ENCODE assay signal across 8 cellular contexts in genomic region chr10:47261121-47261520, GRCh38. TPM values are rescaled to one million over a fixed set of nuclear protein-coding genes. Genes with fewer than 3 reads are reported as not detected.
A peak's percentile ranks its signal among the peaks of the same experiment; 100 is the strongest.
DNase-seq lines count a peak whose midpoint lies in the region; ATAC-seq and TF ChIP-seq lines count a peak whose summit lies in the region.

No MANE protein-coding gene starts in this region.

- peaks cover 19 to 32% of the 10 kb centered on the region in 2 donors for H3K9me3 Mint-ChIP-seq in activated naive CD4-positive, alpha-beta T cell treated with anti-CD3 and anti-CD28 coated beads, Interleukin-2, amount 50 U/mL, for 72 hours
- peaks cover 0 to 6% (median 0%) of the 10 kb centered on the region in 6 donors for H3K9me3 Mint-ChIP-seq in immature natural killer cell

- no peaks in the 10 kb centered on the region for H4K20me1 ChIP-seq in DND-41 (ENCODE audit: insufficient read depth, low read length)

- peaks cover 32 to 55% of the 10 kb centered on the region in 2 donors for H3K36me3 Mint-ChIP-seq in activated naive CD4-positive, alpha-beta T cell treated with anti-CD3 and anti-CD28 coated beads, Interleukin-2, amount 50 U/mL, for 72 hours
- H3K36me3 Mint-ChIP-seq in immature natural killer cell: no peaks in the 10 kb centered on the region

- H3K4me1 Mint-ChIP-seq in immature natural killer cell: peaks cover 24 to 34% of the 10 kb centered on the region in 2 donors

- H3K27ac ChIP-seq in DND-41 (ENCODE audit: low read length) (peak overlapping the region; percentile 84), left lung (no peak overlapping the region)

- peaks cover 0 to 3% (median 0%) of the 10 kb centered on the region in 3 donors for H3K27me3 Mint-ChIP-seq in immature natural killer cell (ENCODE audit: low read depth in 3 of 3)

- no peak overlapping the region for H3K4me3 Mint-ChIP-seq in immature natural killer cell

- H3K27me3 ChIP-seq in DND-41 (ENCODE audit: insufficient read depth, low read length, poor library complexity) (no peaks in the 10 kb centered on the region), left lung (no peaks in the 10 kb centered on the region)

- no peaks in the 10 kb centered on the region for H3K9me3 ChIP-seq in DND-41 (ENCODE audit: insufficient read depth, low read length, severe bottlenecking)
- no peaks in the 10 kb centered on the region for H3K9me3 ChIP-seq in left lung

- intact Hi-C loops in left lung (cut with DNase I): no loop called here

- H3K36me3 ChIP-seq in DND-41 (ENCODE audit: insufficient read depth, low read length) (no peaks in the 10 kb centered on the region), left lung (no peaks in the 10 kb centered on the region)

- H3K4me1 ChIP-seq in DND-41 (ENCODE audit: insufficient read depth, low read length): peaks cover 71% of the 10 kb centered on the region
- peaks cover 0 to 36% of the 10 kb centered on the region in 2 donors for H3K4me1 ChIP-seq in left lung

- DNase-seq in DND-41 (peak; percentile 71), NCI-H1105 treated with DMSO at 0.1 percent for 48 hours (lab: John Stamatoyannopoulos, UW) (no peak), immature natural killer cell (no peak), NCI-H128 (lab: John Stamatoyannopoulos, UW; ENCODE audit: unreplicated experiment) (no peak), left lung (no peak)
- peak in 1 of 2 donors; percentile 41 for DNase-seq in activated naive CD4-positive, alpha-beta T cell treated with anti-CD3 and anti-CD28 coated beads, Interleukin-2, amount 50 U/mL, for 72 hours (ENCODE audit: low spot score in 2 of 2)

- H3K79me2 ChIP-seq in DND-41 (ENCODE audit: insufficient read depth, low read length): no peaks in the 10 kb centered on the region

- peak overlapping the region; percentile 27 for H3K9ac ChIP-seq in DND-41 (ENCODE audit: low read depth, low read length)

- H2AFZ ChIP-seq in DND-41 (ENCODE audit: low read depth, low read length): peak overlapping the region; percentile 74

- ATAC-seq in DND-41 (ENCODE audit: insufficient read depth, low read depth) (peak; percentile 74), GM21390 (IDR thresholded peaks at IDR 0.05; ENCODE audit: unreplicated experiment) (peak; percentile 99), HG03571 (IDR thresholded peaks at IDR 0.05; ENCODE audit: unreplicated experiment) (peak; percentile 95), left lung (no peak)
- peak; percentile 55 to 61 for ATAC-seq in activated naive CD4-positive, alpha-beta T cell treated with anti-CD3 and anti-CD28 coated beads, Interleukin-2, amount 50 U/mL, for 72 hours

- peak overlapping the region; percentile 98 for H3K27ac Mint-ChIP-seq in activated naive CD4-positive, alpha-beta T cell treated with anti-CD3 and anti-CD28 coated beads, Interleukin-2, amount 50 U/mL, for 72 hours
- H3K27ac Mint-ChIP-seq in immature natural killer cell: peak overlapping the region in 3 of 6 donors; percentile 23 to 71 (median 53)

- H3K4me3 ChIP-seq in DND-41 (ENCODE audit: low read depth in 1 of 2, low read length in 2 of 2): no peak overlapping the region
- H3K4me3 ChIP-seq in left lung: no peak overlapping the region

- TF ChIP-seq CTCF in DND-41 (IDR thresholded peaks at IDR 0.05; ENCODE audit: borderline replicate concordance, extremely low read depth, low read length, poor library complexity, severe bottlenecking) (peak; percentile 8), left lung (IDR thresholded peaks at IDR 0.05) (no peak)

- H3K4me2 ChIP-seq in DND-41 (ENCODE audit: insufficient read depth, low read length): peak overlapping the region; percentile 32; the same call in 1 of the 2 replicates

RNA-seq across cellular contexts. Expression of gene GDF10, which starts 38.9 kb away (rescaled TPM):
- under 1 TPM; 0.14 to 0.23 TPM for total RNA-seq in activated naive CD4-positive, alpha-beta T cell treated with anti-CD3 and anti-CD28 coated beads, Interleukin-2, amount 50 U/mL, for 72 hours
- not detected for polyA plus RNA-seq in immature natural killer cell
- total RNA-seq in left lung: 10 to 100 TPM in 1 of 2 donors, 1 to 10 TPM in 1; 9.4 to 35.2 TPM

Comparison
In these comparisons a context has a peak if more than half of its experiments do, and no peak if none do; other contexts are left out.
1. RNA of gene GDF10, which starts 38.9 kb away (total RNA-seq): 9.4 to 35.2 TPM in left lung; 0.14 to 0.23 TPM in activated naive CD4-positive, alpha-beta T cell treated with anti-CD3 and anti-CD28 coated beads, Interleukin-2, amount 50 U/mL, for 72 hours; every median in the first group is over 4 times any median in the second.